8 cellular contexts compared by ENCODE assay signal in genomic region chr4:2412534-2412884, GRCh38. TPM values are rescaled to one million over a fixed set of nuclear protein-coding genes. Genes with fewer than 3 reads are reported as not detected.
DNase-seq lines count a peak whose midpoint lies in the region; ATAC-seq and TF ChIP-seq lines count a peak whose summit lies in the region.

No MANE protein-coding gene starts in this region.

- no peak for TF ChIP-seq CTCF in fibroblast of lung (conservative IDR thresholded peaks at IDR 0.05 in 1 of 2, IDR thresholded peaks at IDR 0.05 in 1 of 2; ENCODE audit: low read depth in 1 of 2, low read length in 2 of 2)

- peaks cover 69% of the 10 kb centered on the region for H3K4me1 Mint-ChIP-seq in activated CD4-positive, alpha-beta memory T cell treated with anti-CD3 and anti-CD28 coated beads for 36 hours (ENCODE audit: low read depth)

- H3K9me3 ChIP-seq in fibroblast of lung (ENCODE audit: control insufficient read depth, insufficient read depth, low read depth, low read length): no peaks in the 10 kb centered on the region

- POLR2A ChIA-PET in activated CD4-positive, alpha-beta memory T cell treated with anti-CD3 and anti-CD28 coated beads for 36 hours (lab: Charles Lee): interaction anchor here (1.0 to 3.0 kb wide), 10 partner anchors 10 to 550 kb away, joined by 3 to 28 read pairs (median 6); partner anchors contain the start of genes HAUS3, MXD4, NOP14 and POLN

- H3K27ac Mint-ChIP-seq in activated CD4-positive, alpha-beta memory T cell treated with anti-CD3 and anti-CD28 coated beads for 36 hours: peak overlapping the region; percentile 97

- peak overlapping the region; percentile 80 for H3K4me2 ChIP-seq in fibroblast of lung (ENCODE audit: extremely low read depth, insufficient read depth, low read length)

- H3K36me3 Mint-ChIP-seq in activated CD4-positive, alpha-beta memory T cell treated with anti-CD3 and anti-CD28 coated beads for 36 hours: peaks cover 2% of the 10 kb centered on the region

- H3K4me3 Mint-ChIP-seq in activated CD4-positive, alpha-beta memory T cell treated with anti-CD3 and anti-CD28 coated beads for 36 hours: peak overlapping the region; percentile 66

- H3K27me3 Mint-ChIP-seq in activated CD4-positive, alpha-beta memory T cell treated with anti-CD3 and anti-CD28 coated beads for 36 hours: no peaks in the 10 kb centered on the region

- no peaks in the 10 kb centered on the region for H4K20me1 ChIP-seq in fibroblast of lung (ENCODE audit: control insufficient read depth, extremely low read depth, insufficient read depth, low read length)

- H2AFZ ChIP-seq in fibroblast of lung (ENCODE audit: low read length): peak overlapping the region; percentile 46

- in situ Hi-C loops in G401 (cut with HindIII; ENCODE audit: low sequenced_read_pairs): no loop called here

- peak overlapping the region; percentile 23 to 40 (median 31) for H3K4me3 ChIP-seq in fibroblast of lung (replicated peaks in 1 of 4; ENCODE audit: control extremely low read depth in 1 of 4, insufficient read depth in 1 of 4, low read depth in 3 of 4, low read length in 4 of 4)

- no peaks in the 10 kb centered on the region for H3K9me3 Mint-ChIP-seq in activated CD4-positive, alpha-beta memory T cell treated with anti-CD3 and anti-CD28 coated beads for 36 hours

- H3K27ac ChIP-seq in fibroblast of lung (ENCODE audit: insufficient read depth, low read length): peak overlapping the region; percentile 85

- H3K36me3 ChIP-seq in fibroblast of lung (ENCODE audit: control insufficient read depth, insufficient read depth, low read length): no peaks in the 10 kb centered on the region

- intact Hi-C loops in activated CD4-positive, alpha-beta memory T cell treated with anti-CD3 and anti-CD28 coated beads for 36 hours (cut with micrococcal nuclease): loop anchor here (1.0 to 10.0 kb wide), 5 partner anchors 48 to 408 kb away; partner anchors contain the start of genes HAUS3, MXD4, NELFA and POLN

- peaks cover 11% of the 10 kb centered on the region for H3K4me1 ChIP-seq in fibroblast of lung (ENCODE audit: control insufficient read depth, extremely low read depth, insufficient read depth, low read length)

- CTCF ChIA-PET in activated CD4-positive, alpha-beta memory T cell treated with anti-CD3 and anti-CD28 coated beads for 36 hours (lab: Charles Lee): interaction anchor here (0.9 to 2.5 kb wide), 11 partner anchors 9 to 172 kb away, joined by 3 to 21 read pairs (median 5); partner anchors contain the start of genes HAUS3, MXD4, POLN and RNF4

- peak in 2 of 3 experiments; percentile 39 to 57 for DNase-seq in activated CD8-positive, alpha-beta memory T cell treated with anti-CD3 and anti-CD28 coated beads for 48 hours (ENCODE audit: low read depth in 2 of 3, low spot score in 2 of 3)
- DNase-seq in activated CD8-positive, alpha-beta memory T cell treated with anti-CD3 and anti-CD28 coated beads for 24 hours: no peak
- DNase-seq in activated CD4-positive, alpha-beta memory T cell treated with anti-CD3 and anti-CD28 coated beads for 36 hours: peak; percentile 88
- DNase-seq in fibroblast of lung (ENCODE audit: low read depth in 2 of 2) (no peak), G401 (ENCODE audit: low spot score) (no peak), COLO829 (ENCODE audit: low spot score) (no peak)
- DNase-seq in stimulated activated CD4-positive, alpha-beta T cell treated with anti-CD3 and anti-CD28 coated beads, Interleukin-1b, Interleukin-23, amount 100 ng/mL, for 48 hours: peak; percentile 81

- H3K9ac ChIP-seq in fibroblast of lung (ENCODE audit: insufficient read depth, low read length): peak overlapping the region; percentile 47

- H3K27me3 ChIP-seq in fibroblast of lung (ENCODE audit: control insufficient read depth, insufficient read depth, low read length): no peaks in the 10 kb centered on the region

- H3K79me2 ChIP-seq in fibroblast of lung (ENCODE audit: control insufficient read depth, insufficient read depth, low read length): peaks cover 15% of the 10 kb centered on the region

- peak; percentile 25 for ATAC-seq in HG03139 (IDR thresholded peaks at IDR 0.05; ENCODE audit: unreplicated experiment)

RNA-seq across cellular contexts. Expression of gene ZFYVE28, which starts 5.9 kb away (rescaled TPM):
- total RNA-seq in activated CD4-positive, alpha-beta memory T cell treated with anti-CD3 and anti-CD28 coated beads for 36 hours: 10 to 100 TPM; 19.7 to 20.0 TPM
- 8.2 and 11.6 TPM in 2 replicates for total RNA-seq in fibroblast of lung
- polyA plus RNA-seq in fibroblast of lung: 2.4 and 5.0 TPM in 2 replicates
- 2.6 and 7.2 TPM in 2 replicates for polyA plus RNA-seq in fibroblast of lung (2012)
- 2.7 and 6.6 TPM in 2 replicates for polyA minus RNA-seq in fibroblast of lung (ENCODE audit: low replicate concordance)
- 9.4 and 11.4 TPM in 2 replicates for total RNA-seq in G401 (2014; rRNA removed; shearing (Covaris generic))

RNA-seq across cellular contexts. Expression of gene CFAP99, which starts 6.2 kb away (rescaled TPM):
- not detected for total RNA-seq in activated CD4-positive, alpha-beta memory T cell treated with anti-CD3 and anti-CD28 coated beads for 36 hours
- under 0.01 TPM in 1 of 2 replicates, not detected in the other for total RNA-seq in fibroblast of lung
- polyA plus RNA-seq in fibroblast of lung: not detected in 2 replicates
- not detected in 2 replicates for polyA plus RNA-seq in fibroblast of lung (2012)
- polyA minus RNA-seq in fibroblast of lung (ENCODE audit: low replicate concordance): 0.15 TPM in 1 of 2 replicates, not detected in the other
- 1.5 TPM in 1 of 2 replicates, not detected in the other for total RNA-seq in G401 (2014; rRNA removed; shearing (Covaris generic))

RNA-seq across cellular contexts. Expression of gene RNF4, which starts 56.4 kb away (rescaled TPM):
- total RNA-seq in activated CD4-positive, alpha-beta memory T cell treated with anti-CD3 and anti-CD28 coated beads for 36 hours: 10 to 100 TPM; 84.6 to 90.3 TPM
- total RNA-seq in fibroblast of lung: 32.4 and 45.6 TPM in 2 replicates
- polyA plus RNA-seq in fibroblast of lung: 72.4 and 89.4 TPM in 2 replicates
- 40.4 and 41.9 TPM in 2 replicates for polyA plus RNA-seq in fibroblast of lung (2012)
- 62.6 and 100 TPM in 2 replicates for polyA minus RNA-seq in fibroblast of lung (ENCODE audit: low replicate concordance)
- total RNA-seq in G401 (2014; rRNA removed; shearing (Covaris generic)): 28.3 and 28.7 TPM in 2 replicates

Comparison
In these comparisons a context has a peak if more than half of its experiments do, and no peak if none do; other contexts are left out.
1. DNase-seq: peak in activated CD8-positive, alpha-beta memory T cell treated with anti-CD3 and anti-CD28 coated beads for 48 hours (2 of 3), activated CD4-positive, alpha-beta memory T cell treated with anti-CD3 and anti-CD28 coated beads for 36 hours (single experiment) and stimulated activated CD4-positive, alpha-beta T cell treated with anti-CD3 and anti-CD28 coated beads, Interleukin-1b, Interleukin-23, amount 100 ng/mL, for 48 hours (single experiment); none in activated CD8-positive, alpha-beta memory T cell treated with anti-CD3 and anti-CD28 coated beads for 24 hours (single experiment), fibroblast of lung (0 of 2), G401 (single experiment) and COLO829 (single experiment).